8 cellular contexts compared by ENCODE assay signal in the genomic region with DNA sequence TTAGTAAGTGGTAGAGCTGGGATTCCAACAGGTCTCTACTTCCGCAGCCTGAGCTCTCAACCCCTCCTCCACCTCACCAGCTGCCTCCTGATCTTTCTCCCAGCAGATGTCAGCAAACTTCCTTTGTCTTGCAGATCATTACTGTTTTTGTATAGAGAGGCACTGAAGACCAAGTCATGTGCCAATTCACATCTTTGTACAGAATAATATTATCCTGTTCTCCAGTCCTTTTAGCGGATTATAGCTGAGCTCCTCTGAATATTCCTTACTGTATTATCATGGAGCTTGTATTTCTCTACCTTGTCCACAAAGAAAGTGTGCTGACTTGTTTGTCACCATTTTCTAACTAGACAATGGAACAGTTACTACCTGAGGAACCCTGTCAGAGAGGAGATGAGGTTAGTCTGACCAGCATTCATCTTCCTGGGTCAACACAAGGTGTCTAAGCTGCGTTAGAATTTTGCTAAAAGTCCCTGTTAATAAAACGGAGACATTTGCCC.
DNase-seq lines count a peak whose midpoint lies in the region; ATAC-seq and TF ChIP-seq lines count a peak whose summit lies in the region.

No MANE protein-coding gene starts in this region.

- H3K9me3 ChIP-seq in WERI-Rb-1 (ENCODE audit: severe bottlenecking) (no peaks in the 10 kb centered on the region), hepatocyte (ENCODE audit: low read depth) (no peaks in the 10 kb centered on the region)

- ATAC-seq in GM21717 (IDR thresholded peaks at IDR 0.05; ENCODE audit: unreplicated experiment), result no peak
- no peak for ATAC-seq in effector memory CD8-positive, alpha-beta T cell (replicated peaks)

- no peak overlapping the region for H3K4me2 ChIP-seq in hepatocyte

- no peaks in the 10 kb centered on the region for H3K36me3 Mint-ChIP-seq in effector memory CD8-positive, alpha-beta T cell (ENCODE audit: insufficient read depth)

- H3K27ac ChIP-seq in WERI-Rb-1 (no peak overlapping the region), hepatocyte (peak overlapping the region; percentile 92)

- no peak overlapping the region for H3K27ac Mint-ChIP-seq in effector memory CD8-positive, alpha-beta T cell

- H3K4me1 ChIP-seq in hepatocyte (ENCODE audit: insufficient read depth), result peaks cover 14% of the 10 kb centered on the region

- no peak overlapping the region for H2AFZ ChIP-seq in hepatocyte

- no peak overlapping the region for H3K4me3 Mint-ChIP-seq in effector memory CD8-positive, alpha-beta T cell

- H3K9me3 Mint-ChIP-seq in effector memory CD8-positive, alpha-beta T cell, result no peaks in the 10 kb centered on the region

- peak; percentile 69 for TF ChIP-seq CTCF in WERI-Rb-1 (IDR thresholded peaks at IDR 0.05; ENCODE audit: low read depth, low read length)
- peak; percentile 75 for TF ChIP-seq CTCF in hepatocyte (IDR thresholded peaks at IDR 0.05; ENCODE audit: poor library complexity)

- no peaks in the 10 kb centered on the region for H3K79me2 ChIP-seq in hepatocyte

- no peaks in the 10 kb centered on the region for H3K36me3 ChIP-seq in WERI-Rb-1
- H3K36me3 ChIP-seq in hepatocyte (replicated peaks; ENCODE audit: insufficient read depth, low read depth), result no peaks in the 10 kb centered on the region

- H3K27me3 ChIP-seq in WERI-Rb-1 (ENCODE audit: insufficient read depth, low read depth, severe bottlenecking) (no peaks in the 10 kb centered on the region), hepatocyte (no peaks in the 10 kb centered on the region)

- peaks cover 5 to 9% of the 10 kb centered on the region in 2 donors for H3K27me3 Mint-ChIP-seq in effector memory CD8-positive, alpha-beta T cell

- no peak overlapping the region for H3K4me3 ChIP-seq in WERI-Rb-1 (ENCODE audit: low read depth, low read length)
- H3K4me3 ChIP-seq in hepatocyte, result no peak overlapping the region

- H3K4me1 Mint-ChIP-seq in effector memory CD8-positive, alpha-beta T cell (ENCODE audit: low read depth in 2 of 2), result peaks cover 2 to 5% of the 10 kb centered on the region in 2 donors

- no peaks in the 10 kb centered on the region for H3K9me2 ChIP-seq in hepatocyte (replicated peaks; ENCODE audit: insufficient read depth)

- H4K20me1 ChIP-seq in hepatocyte (ENCODE audit: insufficient read depth, poor library complexity, severe bottlenecking), result no peaks in the 10 kb centered on the region

- DNase-seq in ELF-1 (ENCODE audit: low read depth, low spot score) (peak; percentile 79), NCI-H146 treated with DMSO at 0.1 percent for 48 hours (lab: John Stamatoyannopoulos, UW; ENCODE audit: unreplicated experiment) (peak; percentile 72), WERI-Rb-1 (peak; percentile 78), hepatocyte (ENCODE audit: low spot score) (peak; percentile 78), ureter (ENCODE audit: low spot score) (peak; percentile 57), middle frontal gyrus (ENCODE audit: extremely low spot score, low spot score) (no peak)
- no peak for DNase-seq in effector memory CD8-positive, alpha-beta T cell

- WGBS in hepatocyte (ENCODE audit: low lambda C conversion rate, missing lambda C conversion rate), result 20% methylated on average over 4 of the region's 4 CpGs

Comparison
In these comparisons a context has a peak if more than half of its experiments do, and no peak if none do; other contexts are left out.
1. DNase-seq: peak in ELF-1 (single experiment), NCI-H146 treated with DMSO at 0.1 percent for 48 hours (single experiment), WERI-Rb-1 (single experiment), hepatocyte (single experiment) and ureter (single experiment); none in middle frontal gyrus (single experiment) and effector memory CD8-positive, alpha-beta T cell (0 of 3).